1 cellular context compared by ENCODE assay signal in the genomic region with DNA sequence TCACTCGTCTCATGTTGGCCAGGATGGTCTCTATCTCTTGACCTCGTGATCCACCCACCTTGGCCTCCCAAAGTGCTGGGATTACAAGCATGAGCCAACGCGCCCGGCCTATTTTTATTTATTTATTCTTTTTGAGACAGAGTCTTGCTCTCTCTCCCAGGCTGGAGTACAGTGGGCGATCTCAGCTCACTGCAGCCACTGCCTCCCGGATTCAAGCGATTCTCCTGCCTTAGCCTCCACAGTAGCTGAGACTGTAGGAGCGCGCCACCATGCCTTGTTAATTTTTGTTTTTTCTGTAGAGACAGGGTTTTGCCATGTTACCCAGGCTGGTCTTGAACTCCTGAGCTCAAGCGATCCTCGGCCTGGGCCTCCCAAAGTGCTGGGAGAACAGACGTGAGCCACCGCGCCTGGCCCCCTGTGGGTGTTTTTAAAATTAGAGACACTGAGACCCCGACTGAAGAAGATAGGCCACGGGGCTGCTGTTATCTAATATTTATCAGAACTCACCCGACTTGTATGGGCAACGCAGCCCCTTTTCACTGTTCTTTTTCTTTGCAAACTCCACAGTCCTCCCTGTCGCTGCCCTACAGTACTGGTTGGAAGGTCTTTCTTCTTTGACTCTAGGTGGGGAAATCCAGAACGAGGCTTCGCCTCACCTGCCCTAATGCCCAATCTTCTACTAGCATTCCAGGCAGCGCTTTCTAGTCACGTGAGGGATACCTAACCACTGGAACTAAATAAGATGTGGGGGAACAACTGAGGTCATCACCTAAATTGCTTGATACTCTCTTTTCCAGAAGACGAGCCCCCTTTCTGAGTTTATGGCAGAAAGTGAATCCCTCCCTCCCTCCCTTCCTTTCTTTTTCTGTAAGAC.
TF ChIP-seq lines count a peak whose summit lies in the region.

No MANE protein-coding gene starts in this region.

TF ChIP-seq in SK-N-SH, 30 proteins besides CTCF, POLR2A, EP300 and RAD21 (continued from another document):
- TF ChIP-seq MXI1 (IDR thresholded peaks at IDR 0.05; ENCODE audit: low read depth, low read length) (no peak), MEF2A (IDR thresholded peaks at IDR 0.05; ENCODE audit: borderline replicate concordance, low read depth) (no peak), YY1 (IDR thresholded peaks at IDR 0.05; ENCODE audit: low read depth) (no peak)
- TF ChIP-seq, protein P1, sequence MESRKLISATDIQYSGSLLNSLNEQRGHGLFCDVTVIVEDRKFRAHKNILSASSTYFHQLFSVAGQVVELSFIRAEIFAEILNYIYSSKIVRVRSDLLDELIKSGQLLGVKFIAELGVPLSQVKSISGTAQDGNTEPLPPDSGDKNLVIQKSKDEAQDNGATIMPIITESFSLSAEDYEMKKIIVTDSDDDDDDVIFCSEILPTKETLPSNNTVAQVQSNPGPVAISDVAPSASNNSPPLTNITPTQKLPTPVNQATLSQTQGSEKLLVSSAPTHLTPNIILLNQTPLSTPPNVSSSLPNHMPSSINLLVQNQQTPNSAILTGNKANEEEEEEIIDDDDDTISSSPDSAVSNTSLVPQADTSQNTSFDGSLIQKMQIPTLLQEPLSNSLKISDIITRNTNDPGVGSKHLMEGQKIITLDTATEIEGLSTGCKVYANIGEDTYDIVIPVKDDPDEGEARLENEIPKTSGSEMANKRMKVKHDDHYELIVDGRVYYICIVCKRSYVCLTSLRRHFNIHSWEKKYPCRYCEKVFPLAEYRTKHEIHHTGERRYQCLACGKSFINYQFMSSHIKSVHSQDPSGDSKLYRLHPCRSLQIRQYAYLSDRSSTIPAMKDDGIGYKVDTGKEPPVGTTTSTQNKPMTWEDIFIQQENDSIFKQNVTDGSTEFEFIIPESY (IDR thresholded peaks at IDR 0.05; ENCODE audit: borderline replicate concordance, low read depth) = no peak
TF ChIP-seq in SK-N-SH: peak in this region for 0.
